ENCODE assay signal across 1 cellular context in the genomic region with DNA sequence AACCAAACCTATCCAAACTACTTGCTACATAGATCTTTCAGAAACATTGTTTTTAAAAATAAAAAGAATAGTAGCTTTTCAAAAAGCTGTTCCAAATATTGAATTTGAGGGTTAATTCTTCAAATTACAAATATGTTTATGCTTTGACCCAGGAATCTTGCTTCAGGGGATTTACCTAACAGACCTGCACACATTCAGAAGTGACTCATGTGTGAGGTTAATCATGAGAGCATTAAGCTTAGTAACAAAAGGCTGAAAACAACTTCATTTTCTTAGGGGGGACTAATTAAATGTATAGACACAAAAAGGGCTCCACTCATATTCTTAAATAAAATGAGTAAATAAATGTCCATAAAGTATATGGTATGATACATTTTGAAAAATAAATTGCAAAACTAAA.
TF ChIP-seq lines count a peak whose summit lies in the region.

No MANE protein-coding gene starts in this region.

TF ChIP-seq in SK-N-SH, 30 proteins besides CTCF, POLR2A, EP300 and RAD21 (continued from another document):
- TF ChIP-seq GABPA (IDR thresholded peaks at IDR 0.05; ENCODE audit: low read depth) (no peak), TAF1 (IDR thresholded peaks at IDR 0.05; ENCODE audit: borderline replicate concordance, low read depth, low read length) (no peak), MAX (IDR thresholded peaks at IDR 0.05; ENCODE audit: low read depth) (no peak), POLR2AphosphoS5 (IDR thresholded peaks at IDR 0.05; ENCODE audit: low read depth, low read length) (no peak), GATA2 (CRISPR knock-in tag; IDR thresholded peaks at IDR 0.05) (no peak), REST (IDR thresholded peaks at IDR 0.05; ENCODE audit: low read depth, low read length) (no peak), FOXM1 (IDR thresholded peaks at IDR 0.05; ENCODE audit: low read depth) (no peak), JUND (IDR thresholded peaks at IDR 0.05) (no peak)
- TF ChIP-seq, protein P1, sequence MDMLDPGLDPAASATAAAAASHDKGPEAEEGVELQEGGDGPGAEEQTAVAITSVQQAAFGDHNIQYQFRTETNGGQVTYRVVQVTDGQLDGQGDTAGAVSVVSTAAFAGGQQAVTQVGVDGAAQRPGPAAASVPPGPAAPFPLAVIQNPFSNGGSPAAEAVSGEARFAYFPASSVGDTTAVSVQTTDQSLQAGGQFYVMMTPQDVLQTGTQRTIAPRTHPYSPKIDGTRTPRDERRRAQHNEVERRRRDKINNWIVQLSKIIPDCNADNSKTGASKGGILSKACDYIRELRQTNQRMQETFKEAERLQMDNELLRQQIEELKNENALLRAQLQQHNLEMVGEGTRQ (IDR thresholded peaks at IDR 0.05; ENCODE audit: borderline replicate concordance, low read depth, low read length), result no peak
